In the genomic region with DNA sequence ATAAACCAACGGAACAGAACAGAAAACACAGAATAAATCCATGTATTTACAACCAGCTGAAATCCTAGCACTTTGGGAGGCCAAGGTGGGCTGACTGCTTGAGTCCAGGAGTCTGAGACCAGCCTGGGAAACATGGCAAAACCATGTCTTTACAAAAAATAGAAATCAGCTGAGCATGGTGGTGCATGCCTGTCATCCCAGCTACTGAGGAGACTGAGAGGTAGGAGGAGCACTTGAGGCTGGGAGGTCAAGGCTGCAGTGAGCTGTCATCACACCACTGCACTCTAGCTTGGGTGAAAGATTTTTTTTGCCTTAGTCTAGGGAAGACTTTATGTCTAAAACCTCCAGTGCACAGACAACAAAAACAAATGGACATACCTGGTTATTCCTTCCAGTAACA, we compare ENCODE assay signal across 19 cellular contexts.
"Had no signal": no experiment of that assay in that cellular context is flagged by ENCODE, and none has a peak within 500 bp of the region (broad histone marks: within the 10 kb centered on the region; RNA-seq: fewer than 3 reads in every experiment).

No MANE protein-coding gene starts in this region.

- DNase-seq: Kasumi-1, MM.1S, NCI-H1092 treated with DMSO at 0.1 percent for 48 hours, NCI-H1436, NCI-H187, NCI-H2029, NCI-H2081 treated with DMSO at 0.1 percent for 48 hours, NCI-H2171, NCI-H226, NCI-H446, NCI-H510A, NCI-H524 treated with DMSO at 0.1 percent for 48 hours, NCI-H69, NCI-H774, SHP77, SK-N-SH, SW 1271 had no signal

- H3K27me3 Mint-ChIP-seq: IgD-negative memory B cell had no signal

- ATAC-seq: K562 had no signal
